Comparison of ENCODE assay signal across 8 cellular contexts in the genomic region with DNA sequence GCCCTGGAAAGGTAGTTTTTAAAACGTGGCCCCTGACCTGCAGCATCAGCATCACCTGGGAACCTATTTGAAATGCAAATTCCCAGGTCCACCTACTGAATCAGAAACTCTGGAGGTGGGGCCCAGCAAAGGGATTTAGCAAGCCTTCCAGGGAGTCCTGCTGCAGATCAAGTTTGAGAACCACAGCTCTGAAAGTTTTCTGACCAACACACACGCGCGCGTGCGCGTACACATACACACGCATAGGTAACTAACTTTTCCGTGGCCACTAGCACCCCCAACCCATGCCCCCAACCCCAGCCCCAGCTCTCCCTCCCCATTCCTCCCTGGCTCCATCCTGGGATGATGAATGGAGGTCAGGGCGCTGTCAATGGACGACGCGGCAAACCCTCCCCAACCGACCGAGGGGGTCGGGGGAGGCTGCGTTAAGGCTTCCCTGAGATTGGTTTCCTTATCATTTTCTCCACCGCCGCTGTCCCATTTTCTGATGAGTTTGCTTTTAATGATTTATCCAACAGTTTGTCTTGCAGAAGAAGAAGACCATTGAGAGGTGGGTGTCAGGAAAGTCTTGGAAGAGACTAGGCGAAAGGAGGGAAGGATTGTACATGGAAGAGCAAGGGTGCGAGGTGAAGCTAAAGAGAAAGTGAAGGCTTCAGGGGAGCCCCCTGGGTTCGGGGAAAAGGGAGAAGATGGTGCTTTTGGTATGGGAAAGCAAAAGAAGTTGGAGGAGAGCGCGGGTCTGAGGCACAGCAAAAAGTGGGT. TPM values are rescaled to one million over a fixed set of nuclear protein-coding genes. Genes with fewer than 3 reads are reported as not detected.
A peak's percentile ranks its signal among the peaks of the same experiment; 100 is the strongest.
DNase-seq lines count a peak whose midpoint lies in the region; ATAC-seq, FAIRE-seq and TF ChIP-seq lines count a peak whose summit lies in the region.

No MANE protein-coding gene starts in this region.

- H3K27me3 ChIP-seq in Loucy (ENCODE audit: insufficient read depth, low read length, poor library complexity, severe bottlenecking) (peaks cover 33% of the 10 kb centered on the region), mucosa of rectum (ENCODE audit: control insufficient read depth in 2 of 2, insufficient read depth in 2 of 2, low read length in 2 of 2) (peaks cover 14 to 26% of the 10 kb centered on the region in 2 donors)

- no peak for DNase-seq in A549 (ENCODE audit: low read depth in 1 of 2, low spot score in 1 of 2)
- no peak for DNase-seq in effector memory CD8-positive, alpha-beta T cell
- no peak for DNase-seq in NCI-H187 treated with DMSO at 0.1 percent for 48 hours (lab: John Stamatoyannopoulos, UW)
- DNase-seq in activated CD4-positive, CD25-positive, alpha-beta regulatory T cell (lab: John Stamatoyannopoulos, UW) = no peak
- no peak for DNase-seq in dedifferentiated amniotic fluid mesenchymal stem cell (ENCODE audit: extremely low spot score)
- DNase-seq in activated gamma-delta T cell treated with Interleukin-2 at 50 U/mL for 16 hours = no peak

- H3K79me2 ChIP-seq in Loucy (ENCODE audit: insufficient read depth, low read length) = no peaks in the 10 kb centered on the region

- H3K4me3 ChIP-seq in A549 (peak overlapping the region; percentile 66), Loucy (ENCODE audit: low read length, poor library complexity, severe bottlenecking) (peak overlapping the region; percentile 63), mucosa of rectum (ENCODE audit: low read length in 2 of 2) (peak overlapping the region; percentile 65 to 72)

- no peaks in the 10 kb centered on the region for H3F3A ChIP-seq in Loucy (ENCODE audit: low read depth)

- POLR2A ChIA-PET in A549 (lab: Yijun Ruan, JAX) = interaction anchor here (0.6 kb wide), 1 partner anchor 20 kb away, joined by 3 read pairs; no protein-coding TSS in a partner anchor

- peak overlapping the region; percentile 16 to 65 for H3K4me3 Mint-ChIP-seq in effector memory CD8-positive, alpha-beta T cell

- no peaks in the 10 kb centered on the region for H3K9me3 Mint-ChIP-seq in effector memory CD8-positive, alpha-beta T cell

- H3K27ac Mint-ChIP-seq in effector memory CD8-positive, alpha-beta T cell = no peak overlapping the region

- 84% methylated on average over 24 of the region's 24 CpGs for WGBS in A549 (ENCODE audit: missing lambda C conversion rate)

- peak overlapping the region; percentile 96 for H3K4me2 ChIP-seq in A549
- peak overlapping the region; percentile 72 for H3K4me2 ChIP-seq in Loucy (ENCODE audit: low read depth, low read length, poor library complexity, severe bottlenecking)

- peak overlapping the region; percentile 90 for H2AFZ ChIP-seq in Loucy (ENCODE audit: low read length)

- no peaks in the 10 kb centered on the region for H4K20me1 ChIP-seq in Loucy (ENCODE audit: insufficient read depth, low read length, poor library complexity, severe bottlenecking)

- CTCF ChIA-PET in A549 (lab: Yijun Ruan, JAX) = interaction anchor here (0.7 to 1.6 kb wide), 7 partner anchors 20 to 160 kb away, joined by 3 to 6 read pairs (median 3); no protein-coding TSS in a partner anchor

- peaks cover 7% of the 10 kb centered on the region; the same call in 2 of the 3 replicates for H3K4me1 ChIP-seq in A549
- no peaks in the 10 kb centered on the region for H3K4me1 ChIP-seq in Loucy (ENCODE audit: insufficient read depth, low read length, poor library complexity, severe bottlenecking)
- peaks cover 0 to 8% of the 10 kb centered on the region in 2 donors for H3K4me1 ChIP-seq in mucosa of rectum (ENCODE audit: control insufficient read depth in 2 of 2, insufficient read depth in 2 of 2, low read length in 2 of 2)

- peak overlapping the region; percentile 44 for H3K9ac ChIP-seq in Loucy (ENCODE audit: low read depth, low read length, poor library complexity, severe bottlenecking)
- peak overlapping the region; percentile 44 to 66 for H3K9ac ChIP-seq in mucosa of rectum (ENCODE audit: low read depth in 1 of 2, low read length in 2 of 2)

- ATAC-seq in A549 = peak in 1 of 2 experiments; percentile 7; a peak in 2 of 6 replicates
- no peak for ATAC-seq in effector memory CD8-positive, alpha-beta T cell (replicated peaks)

- no peak for TF ChIP-seq EP300 in A549 (IDR thresholded peaks at IDR 0.05)

- no peak for TF ChIP-seq RAD21 in A549 (conservative IDR thresholded peaks at IDR 0.05 in 1 of 2, IDR thresholded peaks at IDR 0.05 in 1 of 2)

- FAIRE-seq in A549 (lab: Jason Lieb, UNC) = no peak

- H3K36me3 ChIP-seq in Loucy (ENCODE audit: insufficient read depth, low read length) (no peaks in the 10 kb centered on the region), mucosa of rectum (ENCODE audit: control insufficient read depth in 2 of 2, insufficient read depth in 2 of 2, low read length in 2 of 2) (no peaks in the 10 kb centered on the region)

- TF ChIP-seq POLR2A in A549 (IDR thresholded peaks at IDR 0.05; ENCODE audit: low read length) = no peak

- no peaks in the 10 kb centered on the region for H3K9me2 ChIP-seq in Loucy (replicated peaks; ENCODE audit: low read depth, low read length)

- H3K27ac ChIP-seq in A549 (peak overlapping the region; percentile 68 to 89), mucosa of rectum (ENCODE audit: low read depth in 2 of 2, low read length in 2 of 2) (peak overlapping the region; percentile 74 to 75)

- TF ChIP-seq CTCF in A549 (IDR thresholded peaks at IDR 0.05) (no peak), Loucy (conservative IDR thresholded peaks at IDR 0.05; ENCODE audit: low read length) (no peak)

- no peaks in the 10 kb centered on the region for H3K36me3 Mint-ChIP-seq in effector memory CD8-positive, alpha-beta T cell (ENCODE audit: insufficient read depth)

- peaks cover 8 to 10% of the 10 kb centered on the region in 2 donors for H3K4me1 Mint-ChIP-seq in effector memory CD8-positive, alpha-beta T cell (ENCODE audit: low read depth in 2 of 2)

- peaks cover 83% of the 10 kb centered on the region in 2 donors for H3K27me3 Mint-ChIP-seq in effector memory CD8-positive, alpha-beta T cell

- H3K9me3 ChIP-seq in A549 (no peaks in the 10 kb centered on the region), Loucy (ENCODE audit: insufficient read depth, low read depth, low read length) (no peaks in the 10 kb centered on the region), mucosa of rectum (ENCODE audit: control insufficient read depth in 2 of 2, low read length in 2 of 2) (no peaks in the 10 kb centered on the region)

TF ChIP-seq in A549, 52 proteins besides CTCF, POLR2A, EP300 and RAD21:
- TF ChIP-seq KDM5A (IDR thresholded peaks at IDR 0.05) = no peak
- TF ChIP-seq, protein P1, sequence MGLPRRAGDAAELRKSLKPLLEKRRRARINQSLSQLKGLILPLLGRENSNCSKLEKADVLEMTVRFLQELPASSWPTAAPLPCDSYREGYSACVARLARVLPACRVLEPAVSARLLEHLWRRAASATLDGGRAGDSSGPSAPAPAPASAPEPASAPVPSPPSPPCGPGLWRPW (IDR thresholded peaks at IDR 0.05) = no peak
- peak; percentile 67 for TF ChIP-seq MAFK (IDR thresholded peaks at IDR 0.05; ENCODE audit: partially characterized antibody)
- TF ChIP-seq CHD2 (IDR thresholded peaks at IDR 0.05; ENCODE audit: low read length, partially characterized antibody) = no peak
- no peak for TF ChIP-seq RCOR1 (IDR thresholded peaks at IDR 0.05; ENCODE audit: low read depth, low read length)
- no peak for TF ChIP-seq SREBF2 (IDR thresholded peaks at IDR 0.05)
- no peak for TF ChIP-seq FOSL2 (IDR thresholded peaks at IDR 0.05)
- no peak for TF ChIP-seq FOSL2 (CRISPR knock-in tag; IDR thresholded peaks at IDR 0.05)

RNA-seq across cellular contexts. Expression of a gene that starts 0.6 kb away (rescaled TPM):
- 4.0 and 5.7 TPM in 2 replicates for polyA plus RNA-seq in A549 (2011; rRNA removed)
- 6.8 and 7.2 TPM in 2 replicates for polyA plus RNA-seq in A549 (2012; cell fraction: cytosol; rRNA removed)
- polyA plus RNA-seq in A549 (2012; cell fraction: nucleus; rRNA removed) = 9.9 and 10.2 TPM in 2 replicates
- 3.4 to 4.0 TPM (median 3.6 TPM) in 3 replicates for polyA plus RNA-seq in A549 (2017; fragmentation: RNase III; extraction: RNeasy Plus Mini Kit Qiagen cat#74134 plus additional on column Dnase treatment)
- 7.2 and 7.5 TPM in 2 replicates for polyA minus RNA-seq in A549 (2011; rRNA and poly(A)+ RNA removed)
